ENCODE assay signal across 13 cellular contexts in genomic region chr7:19351756-19352155, GRCh38.
DNase-seq lines count a peak whose midpoint lies in the region; TF ChIP-seq lines count a peak whose summit lies in the region.
"Had no signal": no experiment of that assay in that cellular context is flagged by ENCODE, and none has a peak within 500 bp of the region (broad histone marks: within the 10 kb centered on the region; RNA-seq: fewer than 3 reads in every experiment).

No MANE protein-coding gene starts in this region.

- no peak overlapping the region for H3K27ac ChIP-seq in GM23248
- peak overlapping the region; percentile 54 for H3K27ac ChIP-seq in SJSA1
- no peak overlapping the region for H3K27ac ChIP-seq in MM.1S (ENCODE audit: low read length)
- H3K27ac ChIP-seq: C4-2B had no signal

- H3K9ac ChIP-seq in GM23248 (no peak overlapping the region), MM.1S (ENCODE audit: low read length) (no peak overlapping the region)

- peaks cover 22% of the 10 kb centered on the region; the same call in 1 of the 2 replicates for H3F3A ChIP-seq in GM23248 (ENCODE audit: insufficient read depth)
- H3F3A ChIP-seq in MM.1S (ENCODE audit: insufficient read depth, low read length) = no peaks in the 10 kb centered on the region

- no peaks in the 10 kb centered on the region for H3K27me3 Mint-ChIP-seq in activated naive CD4-positive, alpha-beta T cell treated with anti-CD3 and anti-CD28 coated beads, Interleukin-2, amount 10 ng/mL, durations not matched to agents 7 days and 5 days
- H3K27me3 Mint-ChIP-seq: CD4-positive, alpha-beta memory T cell; IgD-negative memory B cell had no signal

- no peaks in the 10 kb centered on the region for H3K4me1 Mint-ChIP-seq in activated naive CD4-positive, alpha-beta T cell treated with anti-CD3 and anti-CD28 coated beads, Interleukin-2, amount 10 ng/mL, durations not matched to agents 7 days and 5 days
- H3K4me1 Mint-ChIP-seq: CD4-positive, alpha-beta memory T cell; IgD-negative memory B cell had no signal

- no peaks in the 10 kb centered on the region for H4K20me1 ChIP-seq in GM23248 (ENCODE audit: insufficient read depth)
- no peaks in the 10 kb centered on the region for H4K20me1 ChIP-seq in MM.1S (ENCODE audit: insufficient read depth, low read length)

- no peaks in the 10 kb centered on the region for H3K79me2 ChIP-seq in GM23248 (ENCODE audit: insufficient read depth)
- no peaks in the 10 kb centered on the region for H3K79me2 ChIP-seq in MM.1S (ENCODE audit: low read length)

- H3K4me1 ChIP-seq in GM23248 (ENCODE audit: insufficient read depth) (peaks cover 24% of the 10 kb centered on the region), SJSA1 (replicated peaks) (peaks cover 25% of the 10 kb centered on the region), MM.1S (ENCODE audit: low read length) (no peaks in the 10 kb centered on the region)
- H3K4me1 ChIP-seq: BE2C had no signal

- H2AFZ ChIP-seq in GM23248 = peak overlapping the region; percentile 7; the same call in 1 of the 2 replicates
- no peak overlapping the region for H2AFZ ChIP-seq in MM.1S (ENCODE audit: low read length)

- peak; percentile 20 for DNase-seq in GM23248
- peak in 1 of 2 experiments; percentile 51 for DNase-seq in SJSA1 (ENCODE audit: low read depth in 1 of 2, low spot score in 2 of 2)
- peak; percentile 16 for DNase-seq in fibroblast of peridontal ligament (ENCODE audit: extremely low read depth)
- DNase-seq in activated CD4-positive, alpha-beta T cell treated with anti-CD3 and anti-CD28 coated beads for 48 hours = no peak
- no peak for DNase-seq in activated naive CD4-positive, alpha-beta T cell treated with anti-CD3 and anti-CD28 coated beads, Interleukin-2, amount 10 ng/mL, durations not matched to agents 7 days and 5 days
- no peak for DNase-seq in MM.1S
- DNase-seq in stimulated activated CD4-positive, alpha-beta T cell treated with anti-CD3 and anti-CD28 coated beads, Interleukin-12 subunit alpha, Interleukin-12 subunit beta, amount 100 ng/mL, for 4 hours = no peak
- DNase-seq: BE2C; CD4-positive, alpha-beta memory T cell; DMS79 treated with DMSO at 0.1 percent for 48 hours; GDM1 had no signal

- H3K9me3 Mint-ChIP-seq in activated naive CD4-positive, alpha-beta T cell treated with anti-CD3 and anti-CD28 coated beads, Interleukin-2, amount 10 ng/mL, durations not matched to agents 7 days and 5 days = peaks cover 3% of the 10 kb centered on the region
- H3K9me3 Mint-ChIP-seq: IgD-negative memory B cell had no signal

- CTCF ChIA-PET in activated naive CD4-positive, alpha-beta T cell treated with anti-CD3 and anti-CD28 coated beads, Interleukin-2, amount 10 ng/mL, durations not matched to agents 7 days and 5 days (lab: Charles Lee) = no interaction called here

- TF ChIP-seq CTCF in MM.1S (IDR thresholded peaks at IDR 0.05; ENCODE audit: low read length) = no peak

- WGBS in GM23248 (ENCODE audit: low coverage in 1 of 2, low lambda C conversion rate in 2 of 2, missing lambda C conversion rate in 2 of 2), 2 experiments = 4 to 6% methylated on average over 1 of the region's 1 CpG

- H3K36me3 ChIP-seq in GM23248 (ENCODE audit: low read depth) (no peaks in the 10 kb centered on the region), SJSA1 (no peaks in the 10 kb centered on the region), MM.1S (replicated peaks; ENCODE audit: insufficient read depth, low read length) (no peaks in the 10 kb centered on the region)
- H3K36me3 ChIP-seq: BE2C had no signal

- H3K4me2 ChIP-seq in GM23248 (ENCODE audit: unreplicated experiment) (peak overlapping the region; percentile 3), MM.1S (ENCODE audit: low read depth, low read length) (no peak overlapping the region)

- no peak overlapping the region for H3K4me3 Mint-ChIP-seq in activated naive CD4-positive, alpha-beta T cell treated with anti-CD3 and anti-CD28 coated beads, Interleukin-2, amount 10 ng/mL, durations not matched to agents 7 days and 5 days
- H3K4me3 Mint-ChIP-seq: CD4-positive, alpha-beta memory T cell; IgD-negative memory B cell had no signal

- in situ Hi-C loops in GM23248 (cut with MboI) = no loop called here

- no peaks in the 10 kb centered on the region for H3K36me3 Mint-ChIP-seq in activated naive CD4-positive, alpha-beta T cell treated with anti-CD3 and anti-CD28 coated beads, Interleukin-2, amount 10 ng/mL, durations not matched to agents 7 days and 5 days
- H3K36me3 Mint-ChIP-seq: CD4-positive, alpha-beta memory T cell; IgD-negative memory B cell had no signal

- H3K27ac Mint-ChIP-seq in activated naive CD4-positive, alpha-beta T cell treated with anti-CD3 and anti-CD28 coated beads, Interleukin-2, amount 10 ng/mL, durations not matched to agents 7 days and 5 days = no peak overlapping the region
- H3K27ac Mint-ChIP-seq: CD4-positive, alpha-beta memory T cell; IgD-negative memory B cell had no signal

- H3K27me3 ChIP-seq in GM23248 (replicated peaks; ENCODE audit: insufficient read depth) (no peaks in the 10 kb centered on the region), SJSA1 (replicated peaks) (no peaks in the 10 kb centered on the region), MM.1S (replicated peaks; ENCODE audit: insufficient read depth, low read length) (no peaks in the 10 kb centered on the region)
- H3K27me3 ChIP-seq: BE2C had no signal

- H3K9me2 ChIP-seq in GM23248 (ENCODE audit: insufficient read depth) = no peaks in the 10 kb centered on the region
- H3K9me2 ChIP-seq in MM.1S (replicated peaks; ENCODE audit: insufficient read depth, low read length) = no peaks in the 10 kb centered on the region

- H3K9me3 ChIP-seq in GM23248 (ENCODE audit: low read depth) = no peaks in the 10 kb centered on the region
- no peaks in the 10 kb centered on the region for H3K9me3 ChIP-seq in SJSA1 (replicated peaks)
- H3K9me3 ChIP-seq in MM.1S (replicated peaks; ENCODE audit: insufficient read depth, low read length) = no peaks in the 10 kb centered on the region
- H3K9me3 ChIP-seq: BE2C had no signal

- H3K4me3 ChIP-seq in GM23248 (no peak overlapping the region), SJSA1 (no peak overlapping the region), MM.1S (ENCODE audit: low read length) (no peak overlapping the region)

Comparison
In these comparisons a context has a peak if more than half of its experiments do, and no peak if none do; other contexts are left out.
1. DNase-seq: peak in GM23248 (single experiment) and fibroblast of peridontal ligament (single experiment); none in activated CD4-positive, alpha-beta T cell treated with anti-CD3 and anti-CD28 coated beads for 48 hours (single experiment), activated naive CD4-positive, alpha-beta T cell treated with anti-CD3 and anti-CD28 coated beads, Interleukin-2, amount 10 ng/mL, durations not matched to agents 7 days and 5 days (single experiment), MM.1S (single experiment) and stimulated activated CD4-positive, alpha-beta T cell treated with anti-CD3 and anti-CD28 coated beads, Interleukin-12 subunit alpha, Interleukin-12 subunit beta, amount 100 ng/mL, for 4 hours (single experiment).